In genomic region chr7:66281678-66282593, GRCh38 we compare ENCODE assay signal across 9 cellular contexts.
A peak's percentile ranks its signal among the peaks of the same experiment; 100 is the strongest.
DNase-seq lines count a peak whose midpoint lies in the region; ATAC-seq and TF ChIP-seq lines count a peak whose summit lies in the region.
"Had no signal": no experiment of that assay in that cellular context is flagged by ENCODE, and none has a peak within 500 bp of the region (broad histone marks: within the 10 kb centered on the region; RNA-seq: fewer than 3 reads in every experiment).

No MANE protein-coding gene starts in this region.

- peak; percentile 77 for DNase-seq in DMS79 treated with DMSO at 0.1 percent for 48 hours (lab: John Stamatoyannopoulos, UW)
- peak; percentile 99 for DNase-seq in RPMI7951 (ENCODE audit: low read depth)
- DNase-seq in fibroblast of gingiva (ENCODE audit: low read depth) = peak; percentile 98
- no peak for DNase-seq in osteocyte (ENCODE audit: extremely low spot score, unreplicated experiment)
- DNase-seq in NCI-H2081 treated with DMSO at 0.1 percent for 48 hours (lab: John Stamatoyannopoulos, UW) = no peak
- no peak for DNase-seq in COLO668 (lab: John Stamatoyannopoulos, UW; ENCODE audit: unreplicated experiment)
- DNase-seq: pancreas had no signal

- TF ChIP-seq CTCF in osteocyte (IDR thresholded peaks at IDR 0.05) = no peak

- peaks cover 37% of the 10 kb centered on the region for H3K4me1 Mint-ChIP-seq in osteocyte (ENCODE audit: unreplicated experiment)

- H3K9me3 Mint-ChIP-seq in osteocyte (ENCODE audit: unreplicated experiment) = no peaks in the 10 kb centered on the region

- peaks cover 2% of the 10 kb centered on the region for H3K36me3 Mint-ChIP-seq in osteocyte (ENCODE audit: unreplicated experiment)

- H3K27ac Mint-ChIP-seq in osteocyte (ENCODE audit: unreplicated experiment) = peak overlapping the region; percentile 86

- no peak for ATAC-seq in HG03045 (IDR thresholded peaks at IDR 0.05; ENCODE audit: unreplicated experiment)
- ATAC-seq in GM21786 (IDR thresholded peaks at IDR 0.05; ENCODE audit: unreplicated experiment) = no peak

- peak overlapping the region; percentile 0 for H3K4me3 Mint-ChIP-seq in osteocyte (ENCODE audit: unreplicated experiment)

- H3K27me3 Mint-ChIP-seq in osteocyte (ENCODE audit: unreplicated experiment) = no peaks in the 10 kb centered on the region

Comparison
In these comparisons a context has a peak if more than half of its experiments do, and no peak if none do; other contexts are left out.
1. DNase-seq: peak in DMS79 treated with DMSO at 0.1 percent for 48 hours (single experiment), RPMI7951 (single experiment) and fibroblast of gingiva (single experiment); none in osteocyte (single experiment), NCI-H2081 treated with DMSO at 0.1 percent for 48 hours (single experiment) and COLO668 (single experiment).